ENCODE assay signal across 2 cellular contexts in the genomic region with DNA sequence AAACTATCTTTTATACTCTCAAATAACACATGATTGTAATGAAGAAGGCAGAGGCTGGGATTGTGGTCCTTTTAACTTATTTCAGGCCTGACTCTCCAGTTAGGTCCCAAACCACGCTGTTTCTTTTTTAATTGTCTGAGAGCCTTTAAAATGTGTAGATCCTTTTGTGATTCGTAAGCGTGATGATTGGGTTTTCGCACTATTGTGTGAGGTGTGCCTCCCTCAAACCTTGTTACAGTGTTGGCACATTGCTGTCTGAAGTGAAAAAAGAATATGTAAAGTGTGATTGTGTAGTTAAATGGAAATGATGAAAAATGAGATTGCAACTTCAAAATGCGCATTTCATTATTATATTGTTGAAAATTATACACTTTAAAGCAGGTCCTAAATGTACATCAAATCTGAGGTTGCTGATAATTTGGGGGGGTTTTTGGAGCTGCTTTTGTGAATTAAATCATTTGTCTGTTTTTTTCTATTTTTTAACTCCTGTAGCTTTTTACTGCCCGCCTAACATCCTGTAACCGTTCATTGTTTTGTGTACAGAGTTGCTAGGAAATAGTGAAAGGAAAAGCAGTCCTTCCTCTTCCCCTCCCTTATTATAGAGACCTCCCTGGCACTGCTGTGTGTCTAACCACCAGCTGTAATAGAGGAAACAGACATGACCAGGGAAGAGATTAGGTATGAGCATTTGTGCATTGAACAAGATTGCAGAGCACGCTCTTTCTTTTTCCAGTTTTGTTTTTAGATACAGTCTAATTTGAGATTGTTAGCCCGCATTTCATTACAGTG.
TF ChIP-seq lines count a peak whose summit lies in the region.

No MANE protein-coding gene starts in this region.

TF ChIP-seq in liver, 16 proteins besides CTCF, POLR2A, EP300 and RAD21:
- TF ChIP-seq SP1 (IDR thresholded peaks at IDR 0.05) (peak; percentile 12), RXRA (IDR thresholded peaks at IDR 0.05) (no peak)

TF ChIP-seq in HepG2, 621 proteins besides CTCF, POLR2A, EP300 and RAD21:
- no peak for TF ChIP-seq NR1H2 (CRISPR knock-in tag; IDR thresholded peaks at IDR 0.05; ENCODE audit: borderline replicate concordance, low read depth)
- TF ChIP-seq ZNF557 (CRISPR knock-in tag; IDR thresholded peaks at IDR 0.05), result no peak
- no peak for TF ChIP-seq ELF3 (CRISPR knock-in tag; IDR thresholded peaks at IDR 0.05)
- TF ChIP-seq RXRB (CRISPR knock-in tag; IDR thresholded peaks at IDR 0.05; ENCODE audit: borderline replicate concordance), result no peak
- TF ChIP-seq ZNF781 (CRISPR knock-in tag; IDR thresholded peaks at IDR 0.05; ENCODE audit: borderline replicate concordance, not compliant biosample characterization), result no peak
- TF ChIP-seq MYC (CRISPR knock-in tag; IDR thresholded peaks at IDR 0.05; ENCODE audit: borderline replicate concordance), result no peak
